In the genomic region with DNA sequence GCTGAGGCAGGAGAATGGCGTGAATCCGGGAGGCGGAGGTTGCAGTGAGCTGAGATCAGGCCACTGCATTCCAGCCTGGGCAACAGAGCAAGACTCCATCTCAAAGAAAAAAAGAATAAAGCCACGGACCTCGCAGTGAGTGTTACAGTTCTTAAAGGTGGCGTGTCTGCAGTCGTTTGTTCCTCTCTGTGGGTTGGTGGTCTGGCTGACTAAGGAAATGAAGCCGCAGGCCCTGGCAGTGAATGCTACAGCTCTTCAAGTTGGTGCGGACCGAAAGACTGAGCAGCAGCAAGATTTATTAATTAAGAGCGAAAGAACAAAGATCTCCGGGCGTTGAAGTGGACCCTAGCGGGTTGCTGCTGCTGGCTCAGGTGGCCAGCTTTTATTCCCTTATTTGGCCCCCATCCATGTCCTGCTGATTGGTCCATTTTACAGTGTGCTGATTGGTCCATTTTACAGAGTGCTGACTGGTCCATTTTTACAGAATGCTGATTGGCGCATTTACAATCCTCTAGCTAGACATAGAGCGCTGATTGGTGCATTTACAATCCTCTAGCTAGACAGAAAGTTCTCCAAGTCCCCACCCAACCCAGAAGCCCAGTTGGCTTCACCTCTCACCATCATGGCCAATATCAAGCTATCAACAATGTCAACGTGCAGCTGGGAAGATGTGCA, we compare ENCODE assay signal across 1 cellular context.
A peak's percentile ranks its signal among the peaks of the same experiment; 100 is the strongest.
TF ChIP-seq lines count a peak whose summit lies in the region.

No MANE protein-coding gene starts in this region.

TF ChIP-seq in K562, 482 proteins besides CTCF, POLR2A, EP300 and RAD21:
- peak; percentile 80 for TF ChIP-seq ZNF316 (IDR thresholded peaks at IDR 0.05)
- peak; percentile 30; the same call in 1 of the 2 replicates for TF ChIP-seq MAFG (tag; conservative IDR thresholded peaks at IDR 0.05)
- TF ChIP-seq C11orf30 (IDR thresholded peaks at IDR 0.05; ENCODE audit: low read depth), result peak; percentile 46; the same call in 1 of the 2 replicates
